In the genomic region with DNA sequence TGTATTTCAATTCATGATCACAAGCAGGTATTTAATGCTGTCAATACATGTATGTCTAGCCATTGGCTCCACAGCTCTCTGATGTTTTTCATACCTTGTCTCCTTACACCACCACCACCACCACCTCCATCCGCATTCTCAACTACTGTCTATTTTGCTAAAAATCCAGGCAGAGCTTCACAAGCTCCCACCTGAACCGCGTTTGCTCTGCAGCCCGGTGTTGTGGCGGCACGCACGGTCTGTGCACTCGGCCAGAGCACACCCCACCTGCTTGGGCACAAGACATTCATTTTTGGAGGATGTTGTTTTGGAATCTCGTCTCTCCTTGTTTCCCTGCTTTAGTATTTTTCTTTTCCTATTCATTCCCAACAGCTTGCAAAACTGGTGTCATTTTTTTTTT, we compare ENCODE assay signal across 26 cellular contexts. TPM values are rescaled to one million over a fixed set of nuclear protein-coding genes. Genes with fewer than 3 reads are reported as not detected.
"Had no signal": no experiment of that assay in that cellular context is flagged by ENCODE, and none has a peak within 500 bp of the region (broad histone marks: within the 10 kb centered on the region; RNA-seq: fewer than 3 reads in every experiment).

No MANE protein-coding gene starts in this region.

- H3K36me3 ChIP-seq: stomach, suprapubic skin, thoracic aorta, thyroid gland, tibial artery, tibial nerve, transverse colon, upper lobe of left lung, upper lobe of right lung, uterus, vagina had no signal

- H3K27me3 ChIP-seq: testis, thyroid gland, upper lobe of left lung, uterus, vagina had no signal

- H3K4me1 ChIP-seq: stomach, suprapubic skin, testis, tibial artery, tibial nerve, transverse colon, upper lobe of left lung, upper lobe of right lung, uterus, vagina had no signal

- H3K9me3 ChIP-seq: stomach, suprapubic skin, testis, thoracic aorta, thyroid gland, tibial artery, tibial nerve, transverse colon, upper lobe of left lung, upper lobe of right lung, uterus, vagina had no signal

- H3K27ac ChIP-seq: stomach, suprapubic skin, testis, thoracic aorta, thyroid gland, tibial artery, tibial nerve, transverse colon, upper lobe of left lung, upper lobe of right lung, uterus, vagina had no signal

- DNase-seq: stimulated activated CD4-positive, alpha-beta T cell treated with anti-CD3 and anti-CD28 coated beads, Interleukin-2, amount 100 ng/mL, for 48 hours; stimulated activated CD4-positive, alpha-beta T cell treated with anti-CD3 and anti-CD28 coated beads, Interleukin-4, amount 100 ng/mL, for 1 hour; stimulated activated CD4-positive, alpha-beta T cell treated with anti-CD3 and anti-CD28 coated beads, Interleukin-4, amount 100 ng/mL, for 24 hours; stimulated activated CD4-positive, alpha-beta T cell treated with anti-CD3 and anti-CD28 coated beads, Interleukin-4, amount 100 ng/mL, for 4 hours; stimulated activated CD8-positive, alpha-beta memory T cell treated with anti-CD3 and anti-CD28 coated beads, Interleukin-4, amount 100 ng/mL, for 48 hours; stimulated activated naive B cell treated with anti-CD40 and anti-IgM and Interleukin-4, amounts not matched to agents 10 μg/mL and 1 μg/mL and 100 μg/mL, for 72 hours; stimulated activated naive CD4-positive, alpha-beta T cell; stimulated activated naive CD4-positive, alpha-beta T cell treated with Interleukin-2 at 50 U/mL for 16 hours; stimulated activated naive CD8-positive, alpha-beta T cell treated with anti-CD3 and anti-CD28 coated beads, Interleukin-15, amount 100 ng/mL, for 72 hours; stimulated activated naive CD8-positive, alpha-beta T cell treated with anti-CD3 and anti-CD28 coated beads, Interleukin-15, Interleukin-2, amounts not matched to agents 100 U/mL and 50 U/mL, for 24 hours; stomach; testis; tibial artery; transverse colon; trophoblast cell; upper lobe of left lung; upper lobe of right lung; uterus had no signal

- H3K4me3 ChIP-seq: stomach, suprapubic skin, testis, thoracic aorta, thyroid gland, tibial artery, tibial nerve, transverse colon, upper lobe of left lung, upper lobe of right lung, uterus, vagina had no signal

RNA-seq across cellular contexts. Expression of a gene that starts 37.6 kb away (rescaled TPM):
- total RNA-seq: stomach, subcutaneous adipose tissue, suprapubic skin, temporal lobe, thoracic aorta, tibial nerve, upper lobe of left lung, upper lobe of right lung, ureter, vagina had no signal
